8 cellular contexts compared by ENCODE assay signal in genomic region chr20:2800590-2801458, GRCh38. TPM values are rescaled to one million over a fixed set of nuclear protein-coding genes. Genes with fewer than 3 reads are reported as not detected.
A peak's percentile ranks its signal among the peaks of the same experiment; 100 is the strongest.
DNase-seq lines count a peak whose midpoint lies in the region; ATAC-seq lines count a peak whose summit lies in the region.

CPXM1 (minus strand) TSS chr20:2800627; CDS start chr20:2800572, 55 bp downstream.

- H3K4me3 ChIP-seq in HUES64 (ENCODE audit: low read length): peak within 1 kb of the TSS; percentile 88
- peak within 1 kb of the TSS; percentile 82 for H3K4me3 ChIP-seq in iPS-11a (ENCODE audit: low read depth, low read length)

- H3K27me3 ChIP-seq in HUES64 (ENCODE audit: insufficient read depth, low read length): peaks cover 55% of the 10 kb centered on the region

- peaks cover 4% of the 10 kb centered on the region for H3K36me3 Mint-ChIP-seq in activated CD4-positive, alpha-beta memory T cell treated with anti-CD3 and anti-CD28 coated beads, Interleukin-2, amount 10 ng/mL, durations not matched to agents 7 days and 5 days (ENCODE audit: low read depth)
- no peaks in the 10 kb centered on the region for H3K36me3 Mint-ChIP-seq in stimulated activated memory B cell treated with anti-CD40 and anti-IgM and Interleukin-4, amounts not matched to agents 10 μg/mL and 1 μg/mL and 100 μg/mL, for 72 hours

- H3K9me3 ChIP-seq in HUES64 (ENCODE audit: insufficient read depth, low read depth, low read length): no peaks in the 10 kb centered on the region

- H3K9ac ChIP-seq in HUES64 (ENCODE audit: low read depth, low read length): peak within 1 kb of the TSS; percentile 82

- H3K4me3 Mint-ChIP-seq in activated CD4-positive, alpha-beta memory T cell treated with anti-CD3 and anti-CD28 coated beads, Interleukin-2, amount 10 ng/mL, durations not matched to agents 7 days and 5 days: peak within 1 kb of the TSS; percentile 65
- H3K4me3 Mint-ChIP-seq in stimulated activated memory B cell treated with anti-CD40 and anti-IgM and Interleukin-4, amounts not matched to agents 10 μg/mL and 1 μg/mL and 100 μg/mL, for 72 hours: peak within 1 kb of the TSS; percentile 69

- H3K27ac ChIP-seq in HUES64 (ENCODE audit: low read depth, low read length): peak within 1 kb of the TSS; percentile 2; the same call in 1 of the 2 replicates

- H3K36me3 ChIP-seq in HUES64 (ENCODE audit: insufficient read depth, low read length): peaks cover 27% of the 10 kb centered on the region

- 1% methylated on average over 46 of the region's 51 CpGs for WGBS in HUES64

- H3K27me3 Mint-ChIP-seq in activated CD4-positive, alpha-beta memory T cell treated with anti-CD3 and anti-CD28 coated beads, Interleukin-2, amount 10 ng/mL, durations not matched to agents 7 days and 5 days: peaks cover 64% of the 10 kb centered on the region
- H3K27me3 Mint-ChIP-seq in stimulated activated memory B cell treated with anti-CD40 and anti-IgM and Interleukin-4, amounts not matched to agents 10 μg/mL and 1 μg/mL and 100 μg/mL, for 72 hours: peaks cover 83% of the 10 kb centered on the region

- CTCF ChIA-PET in activated CD4-positive, alpha-beta memory T cell treated with anti-CD3 and anti-CD28 coated beads, Interleukin-2, amount 10 ng/mL, durations not matched to agents 7 days and 5 days (lab: Charles Lee): no interaction called here

- H3K4me1 Mint-ChIP-seq in activated CD4-positive, alpha-beta memory T cell treated with anti-CD3 and anti-CD28 coated beads, Interleukin-2, amount 10 ng/mL, durations not matched to agents 7 days and 5 days: peaks cover 22% of the 10 kb centered on the region
- H3K4me1 Mint-ChIP-seq in stimulated activated memory B cell treated with anti-CD40 and anti-IgM and Interleukin-4, amounts not matched to agents 10 μg/mL and 1 μg/mL and 100 μg/mL, for 72 hours: peaks cover 32% of the 10 kb centered on the region

- H3K27ac Mint-ChIP-seq in activated CD4-positive, alpha-beta memory T cell treated with anti-CD3 and anti-CD28 coated beads, Interleukin-2, amount 10 ng/mL, durations not matched to agents 7 days and 5 days: peak within 1 kb of the TSS; percentile 29
- peak within 1 kb of the TSS; percentile 31 for H3K27ac Mint-ChIP-seq in stimulated activated memory B cell treated with anti-CD40 and anti-IgM and Interleukin-4, amounts not matched to agents 10 μg/mL and 1 μg/mL and 100 μg/mL, for 72 hours

- ATAC-seq in GM18517 (IDR thresholded peaks at IDR 0.05; ENCODE audit: unreplicated experiment) (peak; percentile 74), GM21515 (IDR thresholded peaks at IDR 0.05; ENCODE audit: unreplicated experiment) (no peak)
- ATAC-seq in stimulated activated memory B cell treated with anti-CD40 and anti-IgM and Interleukin-4, amounts not matched to agents 10 μg/mL and 1 μg/mL and 100 μg/mL, for 72 hours: peak; percentile 24

- DNase-seq in 8988T (peak; percentile 15), ureter (ENCODE audit: low spot score) (no peak)
- no peak for DNase-seq in activated CD4-positive, alpha-beta memory T cell treated with anti-CD3 and anti-CD28 coated beads, Interleukin-2, amount 10 ng/mL, durations not matched to agents 7 days and 5 days

- POLR2A ChIA-PET in activated CD4-positive, alpha-beta memory T cell treated with anti-CD3 and anti-CD28 coated beads, Interleukin-2, amount 10 ng/mL, durations not matched to agents 7 days and 5 days (lab: Charles Lee): interaction anchor here (0.7 kb wide), 1 partner anchor 21 kb away, joined by 3 read pairs; no protein-coding TSS in a partner anchor

- no peaks in the 10 kb centered on the region for H3K9me3 Mint-ChIP-seq in activated CD4-positive, alpha-beta memory T cell treated with anti-CD3 and anti-CD28 coated beads, Interleukin-2, amount 10 ng/mL, durations not matched to agents 7 days and 5 days
- no peaks in the 10 kb centered on the region for H3K9me3 Mint-ChIP-seq in stimulated activated memory B cell treated with anti-CD40 and anti-IgM and Interleukin-4, amounts not matched to agents 10 μg/mL and 1 μg/mL and 100 μg/mL, for 72 hours

- peaks cover 14% of the 10 kb centered on the region for H3K4me1 ChIP-seq in HUES64 (ENCODE audit: insufficient read depth, low read length)

RNA-seq across cellular contexts. Expression of gene CPXM1, which starts in this region (rescaled TPM):
- 72.5 TPM for polyA plus RNA-seq in HUES64 (2013, experiment 1 of 2)
- 92.0 TPM for polyA plus RNA-seq in HUES64 (2013, experiment 2 of 2)
- total RNA-seq in activated CD4-positive, alpha-beta memory T cell treated with anti-CD3 and anti-CD28 coated beads, Interleukin-2, amount 10 ng/mL, durations not matched to agents 7 days and 5 days: under 1 TPM; 0.20 to 0.33 TPM
- total RNA-seq in ureter: 3.0 TPM
